21 cellular contexts compared by ENCODE assay signal in genomic region chr2:170393861-170394498, GRCh38.
DNase-seq lines count a peak whose midpoint lies in the region; FAIRE-seq and TF ChIP-seq lines count a peak whose summit lies in the region.
"Had no signal": no experiment of that assay in that cellular context is flagged by ENCODE, and none has a peak within 500 bp of the region (broad histone marks: within the 10 kb centered on the region; RNA-seq: fewer than 3 reads in every experiment).

No MANE protein-coding gene starts in this region.

- no peaks in the 10 kb centered on the region for H4K20me1 ChIP-seq in GM23248 (ENCODE audit: insufficient read depth)
- H4K20me1 ChIP-seq: BLaER1 treated with 17β-estradiol and CSF1 and Interleukin-3, amounts not matched to agents 10 nM and 100 nM had no signal

- TF ChIP-seq CTCF in D721Med (IDR thresholded peaks at IDR 0.05; ENCODE audit: insufficient read depth, missing control alignments) (no peak), kidney (IDR thresholded peaks at IDR 0.05; ENCODE audit: borderline replicate concordance, extremely low read depth, insufficient read depth) (no peak)

- peak overlapping the region; percentile 64 to 71 for H3K27ac ChIP-seq in kidney (ENCODE audit: low read depth in 2 of 2, low read length in 2 of 2)
- H3K27ac ChIP-seq in GM23248 = no peak overlapping the region
- H3K27ac ChIP-seq: A549; BLaER1 treated with 17β-estradiol and CSF1 and Interleukin-3, amounts not matched to agents 10 nM and 100 nM had no signal

- in situ Hi-C loops in GM23248 (cut with MboI) = no loop called here

- no peak overlapping the region for H3K4me3 ChIP-seq in kidney (ENCODE audit: low read length in 2 of 2)
- H3K4me3 ChIP-seq in MG63 = no peak overlapping the region
- H3K4me3 ChIP-seq in GM23248 = no peak overlapping the region
- H3K4me3 ChIP-seq: A549; BLaER1 treated with 17β-estradiol and CSF1 and Interleukin-3, amounts not matched to agents 10 nM and 100 nM; GM12878; HAP-1 had no signal

- H3K4me2 ChIP-seq in GM23248 (ENCODE audit: unreplicated experiment) = no peak overlapping the region
- H3K4me2 ChIP-seq: A549; BLaER1 treated with 17β-estradiol and CSF1 and Interleukin-3, amounts not matched to agents 10 nM and 100 nM had no signal

- FAIRE-seq in D721Med (lab: Jason Lieb, UNC) (peak; percentile 80), GM18507 (lab: Jason Lieb, UNC) (peak; percentile 45), kidney (lab: Jason Lieb, UNC) (no peak)
- FAIRE-seq: A549, GM12878, H54 had no signal

- 42 to 47% methylated on average over 2 of the region's 2 CpGs for WGBS in GM23248 (ENCODE audit: low coverage in 1 of 2, low lambda C conversion rate in 2 of 2, missing lambda C conversion rate in 2 of 2), 2 experiments

- no peak for DNase-seq in D721Med (ENCODE audit: insufficient read length, low spot score)
- DNase-seq in GM18507 (ENCODE audit: extremely low spot score, insufficient read length, low read depth) = no peak
- DNase-seq in kidney = no peak
- no peak for DNase-seq in NCI-H1092 treated with DMSO at 0.1 percent for 48 hours (lab: John Stamatoyannopoulos, UW)
- no peak for DNase-seq in MG63
- no peak for DNase-seq in GM23248
- DNase-seq: 8988T; ACHN; AML-193; BE2C; CD4-positive, alpha-beta T cell; CD8-positive, alpha-beta memory T cell; DMS53; GDM1; GOT3; HFFc6 had no signal

- H3F3A ChIP-seq in GM23248 (ENCODE audit: insufficient read depth) = no peaks in the 10 kb centered on the region

- H3K4me1 ChIP-seq in kidney (ENCODE audit: control insufficient read depth in 1 of 2, insufficient read depth in 1 of 2, low read depth in 1 of 2, low read length in 2 of 2) = peaks cover 0 to 7% of the 10 kb centered on the region in 2 donors
- no peaks in the 10 kb centered on the region for H3K4me1 ChIP-seq in GM23248 (ENCODE audit: insufficient read depth)
- H3K4me1 ChIP-seq: A549, BE2C had no signal

- intact Hi-C loops in kidney (cut with DNase I) = no loop called here

- H2AFZ ChIP-seq in GM23248 = no peak overlapping the region

- no peaks in the 10 kb centered on the region for H3K79me2 ChIP-seq in GM23248 (ENCODE audit: insufficient read depth)

- H3K27me3 ChIP-seq in MG63 (peaks cover 3% of the 10 kb centered on the region; the same call in 1 of the 2 replicates), GM23248 (replicated peaks; ENCODE audit: insufficient read depth) (peaks cover 19% of the 10 kb centered on the region; the same call in 1 of the 2 replicates)

- no peaks in the 10 kb centered on the region for H3K9me2 ChIP-seq in GM23248 (ENCODE audit: insufficient read depth)

- H3K9me3 ChIP-seq in kidney (ENCODE audit: control insufficient read depth in 1 of 2, low read length in 2 of 2) = no peaks in the 10 kb centered on the region
- H3K9me3 ChIP-seq in MG63 = no peaks in the 10 kb centered on the region
- H3K9me3 ChIP-seq in GM23248 (ENCODE audit: low read depth) = no peaks in the 10 kb centered on the region
- H3K9me3 ChIP-seq: A549; BE2C; BLaER1 treated with 17β-estradiol and CSF1 and Interleukin-3, amounts not matched to agents 10 nM and 100 nM; HAP-1 had no signal

- no peak overlapping the region for H3K9ac ChIP-seq in kidney (ENCODE audit: low read length in 2 of 2)
- H3K9ac ChIP-seq in GM23248 = no peak overlapping the region
- H3K9ac ChIP-seq: BLaER1 treated with 17β-estradiol and CSF1 and Interleukin-3, amounts not matched to agents 10 nM and 100 nM had no signal

- H3K36me3 ChIP-seq in kidney (ENCODE audit: control insufficient read depth in 1 of 2, insufficient read depth in 2 of 2, low read length in 2 of 2) = no peaks in the 10 kb centered on the region
- H3K36me3 ChIP-seq in MG63 = no peaks in the 10 kb centered on the region
- no peaks in the 10 kb centered on the region for H3K36me3 ChIP-seq in GM23248 (ENCODE audit: low read depth)
- H3K36me3 ChIP-seq: BE2C; BLaER1 treated with 17β-estradiol and CSF1 and Interleukin-3, amounts not matched to agents 10 nM and 100 nM; HAP-1 had no signal
